Comparison of ENCODE assay signal across 2 cellular contexts in the genomic region with DNA sequence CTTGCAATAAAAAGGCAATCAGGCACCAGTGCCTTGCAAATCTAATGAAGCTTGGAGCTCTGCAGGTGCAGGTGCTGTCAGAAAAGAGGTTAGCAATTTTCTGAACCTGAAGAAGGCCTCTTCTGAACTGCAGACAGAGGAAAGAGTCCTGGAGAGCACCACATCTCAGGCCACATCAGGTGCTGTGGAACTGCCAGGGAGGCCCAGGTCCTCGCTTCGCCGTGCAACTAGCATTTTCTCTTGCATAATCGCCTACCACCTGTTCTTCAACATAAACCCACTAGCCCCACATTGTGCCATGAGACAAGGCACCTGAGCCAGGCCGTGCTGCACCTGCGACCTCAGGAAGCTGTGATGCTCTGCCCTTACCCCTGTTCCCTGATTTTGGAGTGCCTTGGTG.
TF ChIP-seq lines count a peak whose summit lies in the region.

No MANE protein-coding gene starts in this region.

TF ChIP-seq in HEK293, 187 proteins besides CTCF, POLR2A, EP300 and RAD21:
- TF ChIP-seq ZNF184 (tag by site-specific recombination; IDR thresholded peaks at IDR 0.05) (no peak), SCRT2 (tag by site-specific recombination; IDR thresholded peaks at IDR 0.05) (0 out of 2 replicates have a peak, but pooled peaks have one; percentile 16)

TF ChIP-seq in H1, 55 proteins besides CTCF, POLR2A, EP300 and RAD21:
- TF ChIP-seq KDM4A (IDR thresholded peaks at IDR 0.05; ENCODE audit: low read depth, low read length, severe bottlenecking): no peak
- peak; percentile 57 for TF ChIP-seq POLR2AphosphoS5 (IDR thresholded peaks at IDR 0.05; ENCODE audit: low read depth, low read length)
- no peak for TF ChIP-seq POU5F1 (IDR thresholded peaks at IDR 0.05; ENCODE audit: low read depth, low read length)
- no peak for TF ChIP-seq YY1 (IDR thresholded peaks at IDR 0.05; ENCODE audit: low read depth, low read length)
- no peak for TF ChIP-seq HDAC2 (IDR thresholded peaks at IDR 0.05; ENCODE audit: borderline replicate concordance in 1 of 2, low read depth in 2 of 2, low read length in 2 of 2)
- TF ChIP-seq KDM1A (IDR thresholded peaks at IDR 0.05; ENCODE audit: borderline replicate concordance, low read length): no peak
- no peak for TF ChIP-seq RXRA (IDR thresholded peaks at IDR 0.05; ENCODE audit: insufficient read depth, low read depth, low read length)
